In the genomic region with DNA sequence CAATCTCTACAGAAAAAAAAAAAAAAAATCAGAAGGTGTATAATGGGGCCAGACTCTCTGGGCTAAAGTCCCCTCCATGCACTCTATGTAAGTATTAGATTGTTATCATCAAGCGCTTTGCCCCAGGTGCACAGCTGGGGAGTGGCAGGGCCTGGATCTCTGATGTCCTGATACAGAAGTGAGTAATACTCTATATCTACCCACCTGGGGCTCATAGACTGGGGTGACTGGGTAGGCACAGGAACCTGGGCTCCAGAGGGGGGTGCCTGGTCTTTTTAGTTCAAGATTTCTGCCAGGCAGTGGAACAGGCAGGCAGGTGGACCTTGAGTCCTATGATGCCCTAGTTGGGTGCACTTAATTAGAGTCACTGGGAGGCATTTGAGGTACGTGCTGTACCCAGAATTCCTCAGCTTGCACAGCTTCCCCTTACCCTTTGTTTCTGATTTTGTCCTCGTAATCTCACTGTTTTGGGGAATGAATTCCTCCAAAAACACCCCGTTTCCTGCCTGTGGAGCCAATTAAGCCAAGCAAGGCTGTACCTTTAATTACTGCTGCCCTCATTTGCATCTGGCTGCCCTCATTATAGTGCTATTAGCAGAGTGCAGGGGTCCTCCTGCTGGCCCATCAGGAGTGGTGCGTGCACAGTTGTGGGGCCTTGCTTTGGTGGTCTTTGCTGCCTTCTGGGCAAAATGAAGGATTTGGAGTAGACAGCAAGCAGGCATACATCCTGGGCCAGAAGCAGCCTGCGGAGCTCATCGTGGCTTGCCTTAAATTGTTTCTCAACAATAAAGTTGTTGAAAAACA, we compare ENCODE assay signal across 17 cellular contexts.
A peak's percentile ranks its signal among the peaks of the same experiment; 100 is the strongest.
DNase-seq lines count a peak whose midpoint lies in the region; ATAC-seq, FAIRE-seq and TF ChIP-seq lines count a peak whose summit lies in the region.
"Had no signal": no experiment of that assay in that cellular context is flagged by ENCODE, and none has a peak within 500 bp of the region (broad histone marks: within the 10 kb centered on the region; RNA-seq: fewer than 3 reads in every experiment).

No MANE protein-coding gene starts in this region.

- no peak for FAIRE-seq in kidney (lab: Jason Lieb, UNC)
- FAIRE-seq: GM12891, RCC 7860 had no signal

- intact Hi-C loops in OCI-LY7 (cut with micrococcal nuclease; ENCODE audit: unreplicated experiment), result loop anchor here (10.0 kb wide), 1 partner anchor 121 kb away; no protein-coding TSS in a partner anchor
- intact Hi-C loops in kidney (cut with DNase I), result no loop called here
- intact Hi-C loops in CD4-positive, alpha-beta memory T cell (cut with micrococcal nuclease), result no loop called here

- no peak overlapping the region for H3K27ac ChIP-seq in 22Rv1
- H3K27ac ChIP-seq in OCI-LY7 (ENCODE audit: low read depth, low read length, poor library complexity, severe bottlenecking), result no peak overlapping the region
- H3K27ac ChIP-seq in kidney (ENCODE audit: low read depth in 2 of 2, low read length in 2 of 2), result no peak overlapping the region
- no peak overlapping the region for H3K27ac ChIP-seq in CD4-positive, alpha-beta memory T cell (ENCODE audit: low read depth, low read length)
- H3K27ac ChIP-seq: epithelial cell of prostate, left lung, prostate gland had no signal

- TF ChIP-seq CTCF in 22Rv1 (IDR thresholded peaks at IDR 0.05), result 0 out of 2 replicates have a peak, but pooled peaks have one; percentile 9
- TF ChIP-seq CTCF in GM10266 (IDR thresholded peaks at IDR 0.05; ENCODE audit: control insufficient read depth, insufficient read depth, low read depth, missing control alignments), result peak; percentile 8
- peak; percentile 77 for TF ChIP-seq CTCF in OCI-LY7 (conservative IDR thresholded peaks at IDR 0.05; ENCODE audit: low read length)
- TF ChIP-seq CTCF in kidney (IDR thresholded peaks at IDR 0.05; ENCODE audit: borderline replicate concordance, extremely low read depth, insufficient read depth), result no peak

- CTCF ChIA-PET in OCI-LY7 (lab: Charles Lee; ENCODE audit: unreplicated experiment), result interaction anchor here (1.0 kb wide), 1 partner anchor 158 kb away, joined by 3 read pairs; no protein-coding TSS in a partner anchor
- CTCF ChIA-PET in CD4-positive, alpha-beta memory T cell (lab: Charles Lee; ENCODE audit: partially characterized antibody), result no interaction called here

- H3K79me2 ChIP-seq in OCI-LY7 (ENCODE audit: insufficient read depth, low read depth, low read length), result no peaks in the 10 kb centered on the region

- no peak overlapping the region for H3K4me3 Mint-ChIP-seq in CD4-positive, alpha-beta memory T cell
- H3K4me3 Mint-ChIP-seq: CD4-positive, CD25-positive, alpha-beta regulatory T cell had no signal

- H2AFZ ChIP-seq in OCI-LY7 (ENCODE audit: low read length), result peak overlapping the region; percentile 3; the same call in 1 of the 2 replicates

- no peaks in the 10 kb centered on the region for H3K27me3 ChIP-seq in CD4-positive, alpha-beta memory T cell (ENCODE audit: insufficient read depth, low read length)
- H3K27me3 ChIP-seq: left lung had no signal

- H3K9me3 ChIP-seq in OCI-LY7 (ENCODE audit: low read length), result 0 out of 2 replicates have a peak, but pooled peaks cover 4% of the 10 kb centered on the region
- H3K9me3 ChIP-seq in kidney (ENCODE audit: control insufficient read depth in 1 of 2, low read length in 2 of 2), result no peaks in the 10 kb centered on the region
- no peaks in the 10 kb centered on the region for H3K9me3 ChIP-seq in CD4-positive, alpha-beta memory T cell (ENCODE audit: control insufficient read depth in 1 of 2, low read length in 2 of 2)
- H3K9me3 ChIP-seq: prostate gland had no signal

- DNase-seq in GM10266 (ENCODE audit: extremely low spot score) (no peak), OCI-LY7 (ENCODE audit: low spot score) (peak; percentile 59), germinal center (ENCODE audit: low spot score) (peak; percentile 33), kidney (no peak), NCI-H2171 treated with DMSO at 0.1 percent for 48 hours (lab: John Stamatoyannopoulos, UW) (no peak)
- DNase-seq in CD4-positive, alpha-beta memory T cell, result no peak
- DNase-seq: activated CD8-positive, alpha-beta memory T cell treated with anti-CD3 and anti-CD28 coated beads, Interleukin-2, amount 50 U/mL, for 48 hours; CD4-positive, CD25-positive, alpha-beta regulatory T cell; left lung; NCI-H1048; stimulated activated CD4-positive, alpha-beta T cell treated with anti-CD3 and anti-CD28 coated beads, Interleukin-4, amount 100 ng/mL, for 24 hours had no signal

- no peak overlapping the region for H3K9ac ChIP-seq in kidney (ENCODE audit: low read length in 2 of 2)

- H3K36me3 ChIP-seq in OCI-LY7 (ENCODE audit: insufficient read depth, low read length) (no peaks in the 10 kb centered on the region; the same call in 1 of the 2 replicates), kidney (ENCODE audit: control insufficient read depth in 1 of 2, insufficient read depth in 2 of 2, low read length in 2 of 2) (peaks cover 0 to 10% of the 10 kb centered on the region in 2 donors)
- H3K36me3 ChIP-seq in CD4-positive, alpha-beta memory T cell (ENCODE audit: insufficient read depth, low read length), result peaks cover 6% of the 10 kb centered on the region
- H3K36me3 ChIP-seq: prostate gland had no signal

- ATAC-seq in HG02623 (IDR thresholded peaks at IDR 0.05; ENCODE audit: unreplicated experiment), result no peak
- ATAC-seq: left lung had no signal

- POLR2A ChIA-PET in OCI-LY7 (lab: Charles Lee), result interaction anchor here (0.5 to 1.5 kb wide), 3 partner anchors 16 to 545 kb away, joined by 3 to 4 read pairs (median 3); no protein-coding TSS in a partner anchor
- POLR2A ChIA-PET in CD4-positive, alpha-beta memory T cell (lab: Charles Lee; ENCODE audit: partially characterized antibody), result no interaction called here

- BruUV-seq in OCI-LY7 (replicated peaks; lab: Mats Ljungman, UMichigan), result no TSS peak

- H3K27me3 Mint-ChIP-seq in CD4-positive, alpha-beta memory T cell, result no peaks in the 10 kb centered on the region
- H3K27me3 Mint-ChIP-seq: CD4-positive, CD25-positive, alpha-beta regulatory T cell had no signal

- H3K4me2 ChIP-seq in OCI-LY7 (ENCODE audit: low read length), result peak overlapping the region; percentile 5; the same call in 1 of the 2 replicates

- peak overlapping the region in 1 of 7 donors; percentile 81 for H3K27ac Mint-ChIP-seq in CD4-positive, alpha-beta memory T cell
- H3K27ac Mint-ChIP-seq: CD4-positive, CD25-positive, alpha-beta regulatory T cell had no signal

- H3K4me3 ChIP-seq in OCI-LY7 (ENCODE audit: low read depth, low read length, poor library complexity, severe bottlenecking) (no peak overlapping the region), kidney (ENCODE audit: low read length in 2 of 2) (no peak overlapping the region)
- no peak overlapping the region for H3K4me3 ChIP-seq in CD4-positive, alpha-beta memory T cell (ENCODE audit: low read length in 2 of 2)
- H3K4me3 ChIP-seq: left lung, prostate gland had no signal

- peaks cover 0 to 3% (median 0%) of the 10 kb centered on the region in 4 donors for H3K4me1 Mint-ChIP-seq in CD4-positive, alpha-beta memory T cell

- no peaks in the 10 kb centered on the region for H3K9me2 ChIP-seq in OCI-LY7 (ENCODE audit: insufficient read depth, low read length)

- H3K36me3 Mint-ChIP-seq in CD4-positive, alpha-beta memory T cell, result peaks cover 33 to 65% of the 10 kb centered on the region in 2 donors

- no peaks in the 10 kb centered on the region for H4K20me1 ChIP-seq in OCI-LY7 (ENCODE audit: insufficient read depth, low read length)

- no peaks in the 10 kb centered on the region for H3K9me3 Mint-ChIP-seq in CD4-positive, alpha-beta memory T cell

- H3K4me1 ChIP-seq in OCI-LY7 (ENCODE audit: insufficient read depth, low read length, poor library complexity, severe bottlenecking) (peaks cover 9% of the 10 kb centered on the region), kidney (ENCODE audit: control insufficient read depth in 1 of 2, insufficient read depth in 1 of 2, low read depth in 1 of 2, low read length in 2 of 2) (peaks cover 14 to 16% of the 10 kb centered on the region in 2 donors)
- H3K4me1 ChIP-seq in CD4-positive, alpha-beta memory T cell (ENCODE audit: insufficient read depth, low read length), result no peaks in the 10 kb centered on the region
- H3K4me1 ChIP-seq: left lung, prostate gland had no signal

Comparison
In these comparisons a context has a peak if more than half of its experiments do, and no peak if none do; other contexts are left out.
1. DNase-seq: peak in OCI-LY7 (single experiment) and germinal center (single experiment); none in GM10266 (single experiment), kidney (single experiment), CD4-positive, alpha-beta memory T cell (0 of 5) and NCI-H2171 treated with DMSO at 0.1 percent for 48 hours (single experiment).